In genomic region chr3:185645596-185646381, GRCh38 we compare ENCODE assay signal across 16 cellular contexts. TPM values are rescaled to one million over a fixed set of nuclear protein-coding genes. Genes with fewer than 3 reads are reported as not detected.
DNase-seq lines count a peak whose midpoint lies in the region; ATAC-seq and TF ChIP-seq lines count a peak whose summit lies in the region.
"Had no signal": no experiment of that assay in that cellular context is flagged by ENCODE, and none has a peak within 500 bp of the region (broad histone marks: within the 10 kb centered on the region; RNA-seq: fewer than 3 reads in every experiment).

No MANE protein-coding gene starts in this region.

- H3K4me1 Mint-ChIP-seq in MCF 10A (ENCODE audit: insufficient read depth, unreplicated experiment): peaks cover 5% of the 10 kb centered on the region
- H3K4me1 Mint-ChIP-seq in stimulated activated memory B cell treated with anti-CD40 and anti-IgM and Interleukin-4, amounts not matched to agents 10 μg/mL and 1 μg/mL and 100 μg/mL, for 72 hours: peaks cover 19% of the 10 kb centered on the region
- H3K4me1 Mint-ChIP-seq in naive thymus-derived CD4-positive, alpha-beta T cell: peaks cover 0 to 7% (median 0%) of the 10 kb centered on the region in 7 donors

- H3K27ac Mint-ChIP-seq in MCF 10A (ENCODE audit: low read depth, unreplicated experiment): peak overlapping the region; percentile 60
- peak overlapping the region; percentile 12 for H3K27ac Mint-ChIP-seq in stimulated activated memory B cell treated with anti-CD40 and anti-IgM and Interleukin-4, amounts not matched to agents 10 μg/mL and 1 μg/mL and 100 μg/mL, for 72 hours
- no peak overlapping the region for H3K27ac Mint-ChIP-seq in naive thymus-derived CD4-positive, alpha-beta T cell
- H3K27ac Mint-ChIP-seq: activated T-helper 2 cell treated with anti-CD3 and anti-CD28 coated beads, Interferon-gamma antibody, Interleukin-2, Interleukin-4, amounts not matched to agents 10 μg/mL and 5 μg/mL and 100 μg/mL, durations not matched to agents 14 hours and 24 hours and 36 hours had no signal

- H3K27ac ChIP-seq in mammary epithelial cell (ENCODE audit: insufficient read depth, low read depth, low read length) (no peak overlapping the region), RWPE1 (peak overlapping the region; percentile 34)
- H3K27ac ChIP-seq in naive thymus-derived CD4-positive, alpha-beta T cell (ENCODE audit: low read depth, low read length): no peak overlapping the region
- H3K27ac ChIP-seq: KMS-11, SK-N-MC, vagina had no signal

- no peaks in the 10 kb centered on the region for H3K9me3 Mint-ChIP-seq in MCF 10A (ENCODE audit: unreplicated experiment)
- no peaks in the 10 kb centered on the region for H3K9me3 Mint-ChIP-seq in stimulated activated memory B cell treated with anti-CD40 and anti-IgM and Interleukin-4, amounts not matched to agents 10 μg/mL and 1 μg/mL and 100 μg/mL, for 72 hours
- H3K9me3 Mint-ChIP-seq in naive thymus-derived CD4-positive, alpha-beta T cell: no peaks in the 10 kb centered on the region
- H3K9me3 Mint-ChIP-seq: activated T-helper 2 cell treated with anti-CD3 and anti-CD28 coated beads, Interferon-gamma antibody, Interleukin-2, Interleukin-4, amounts not matched to agents 10 μg/mL and 5 μg/mL and 100 μg/mL, durations not matched to agents 14 hours and 24 hours and 36 hours had no signal

- H3K4me2 ChIP-seq in mammary epithelial cell (ENCODE audit: insufficient read depth, low read depth, low read length): no peak overlapping the region
- H3K4me2 ChIP-seq: KMS-11 had no signal

- no peak for TF ChIP-seq CTCF in MCF 10A (IDR thresholded peaks at IDR 0.05; ENCODE audit: unreplicated experiment)
- TF ChIP-seq CTCF in mammary epithelial cell (conservative IDR thresholded peaks at IDR 0.05 in 1 of 2, IDR thresholded peaks at IDR 0.05 in 1 of 2; ENCODE audit: extremely low read depth in 1 of 2, insufficient read depth in 1 of 2, low read depth in 1 of 2, low read length in 2 of 2): no peak
- TF ChIP-seq CTCF in RWPE1 (conservative IDR thresholded peaks at IDR 0.05; ENCODE audit: low read depth): no peak

- H3K9ac ChIP-seq in mammary epithelial cell (ENCODE audit: insufficient read depth, low read length) (no peak overlapping the region), iPS-15b (ENCODE audit: low read depth, low read length) (peak overlapping the region; percentile 37)
- H3K9ac ChIP-seq: KMS-11 had no signal

- POLR2A ChIA-PET in MCF 10A (lab: Yijun Ruan, JAX): no interaction called here
- POLR2A ChIA-PET in RWPE1 (lab: Yijun Ruan, JAX; ENCODE audit: low non-redundant PET): no interaction called here
- POLR2A ChIA-PET in naive thymus-derived CD4-positive, alpha-beta T cell (lab: Charles Lee): no interaction called here

- BruUV-seq in MCF 10A (replicated peaks; lab: Mats Ljungman, UMichigan) (no TSS peak), mammary epithelial cell (replicated peaks; lab: Mats Ljungman, UMichigan) (no TSS peak)

- no peak for DNase-seq in MCF 10A (ENCODE audit: unreplicated experiment)
- no peak for DNase-seq in mammary epithelial cell
- no peak for DNase-seq in RWPE1 (ENCODE audit: low spot score)
- no peak for DNase-seq in naive thymus-derived CD4-positive, alpha-beta T cell
- no peak for DNase-seq in globus pallidus (ENCODE audit: low spot score)
- no peak for DNase-seq in SW 1271 (lab: John Stamatoyannopoulos, UW)
- DNase-seq: kidney; NCI-H526 treated with DMSO at 0.1 percent for 48 hours; stimulated activated CD8-positive, alpha-beta memory T cell treated with anti-CD3 and anti-CD28 coated beads, Interleukin-4, amount 100 ng/mL, for 48 hours had no signal

- no peaks in the 10 kb centered on the region for H3K27me3 ChIP-seq in mammary epithelial cell (ENCODE audit: insufficient read depth, low read length)
- no peaks in the 10 kb centered on the region for H3K27me3 ChIP-seq in iPS-15b (ENCODE audit: control insufficient read depth, insufficient read depth, low read length)
- no peaks in the 10 kb centered on the region for H3K27me3 ChIP-seq in naive thymus-derived CD4-positive, alpha-beta T cell (ENCODE audit: control insufficient read depth in 2 of 2, insufficient read depth in 2 of 2, low read length in 2 of 2)
- H3K27me3 ChIP-seq: vagina had no signal

- H3K4me3 ChIP-seq in mammary epithelial cell (replicated peaks in 1 of 3; ENCODE audit: insufficient read depth in 1 of 3, low read depth in 2 of 3, low read length in 3 of 3): no peak overlapping the region
- H3K4me3 ChIP-seq in iPS-15b (ENCODE audit: low read depth, low read length): no peak overlapping the region
- no peak overlapping the region for H3K4me3 ChIP-seq in naive thymus-derived CD4-positive, alpha-beta T cell (ENCODE audit: low read length)
- H3K4me3 ChIP-seq: HAP-1, SK-N-MC, vagina had no signal

- 86% methylated on average over 4 of the region's 16 CpGs for WGBS in mammary epithelial cell (ENCODE audit: low coverage, missing lambda C conversion rate)

- H3K27me3 Mint-ChIP-seq in MCF 10A (ENCODE audit: insufficient read depth, unreplicated experiment): no peaks in the 10 kb centered on the region
- H3K27me3 Mint-ChIP-seq in stimulated activated memory B cell treated with anti-CD40 and anti-IgM and Interleukin-4, amounts not matched to agents 10 μg/mL and 1 μg/mL and 100 μg/mL, for 72 hours: peaks cover 24% of the 10 kb centered on the region
- H3K27me3 Mint-ChIP-seq in naive thymus-derived CD4-positive, alpha-beta T cell: peaks cover 13 to 28% (median 22%) of the 10 kb centered on the region in 5 donors

- H3K9me3 ChIP-seq in mammary epithelial cell (replicated peaks; ENCODE audit: insufficient read depth, low read length) (no peaks in the 10 kb centered on the region), iPS-15b (ENCODE audit: control insufficient read depth, insufficient read depth, low read length) (no peaks in the 10 kb centered on the region)
- H3K9me3 ChIP-seq in naive thymus-derived CD4-positive, alpha-beta T cell (ENCODE audit: control insufficient read depth in 2 of 3, low read length in 3 of 3): no peaks in the 10 kb centered on the region
- H3K9me3 ChIP-seq: HAP-1, vagina had no signal

- CTCF ChIA-PET in MCF 10A (lab: Yijun Ruan, JAX) (interaction anchor here (0.6 to 0.7 kb wide), 2 partner anchors 8 to 14 kb away, joined by 3 to 4 read pairs; no protein-coding TSS in a partner anchor), mammary epithelial cell (lab: Charles Lee; ENCODE audit: low non-redundant PET) (no interaction called here), RWPE1 (lab: Yijun Ruan, JAX) (interaction anchor here (0.7 kb wide), 1 partner anchor 15 kb away, joined by 3 read pairs; no protein-coding TSS in a partner anchor)
- CTCF ChIA-PET in naive thymus-derived CD4-positive, alpha-beta T cell (lab: Charles Lee): no interaction called here

- intact Hi-C loops in MCF 10A (cut with micrococcal nuclease) (no loop called here), mammary epithelial cell (cut with micrococcal nuclease) (no loop called here)
- intact Hi-C loops in naive thymus-derived CD4-positive, alpha-beta T cell (cut with micrococcal nuclease): no loop called here

- in situ Hi-C loops in mammary epithelial cell (cut with MboI; ENCODE audit: low sequenced_read_pairs in 2 of 2): no loop called here

- dilution Hi-C loops in mammary epithelial cell (cut with HindIII; ENCODE audit: low sequenced_read_pairs): no loop called here

- H3K36me3 ChIP-seq in mammary epithelial cell (ENCODE audit: insufficient read depth, low read length) (peaks cover 9% of the 10 kb centered on the region), iPS-15b (ENCODE audit: control insufficient read depth, insufficient read depth, low read length) (peaks cover 30% of the 10 kb centered on the region)
- H3K36me3 ChIP-seq in naive thymus-derived CD4-positive, alpha-beta T cell (ENCODE audit: control insufficient read depth in 2 of 3, insufficient read depth in 3 of 3, low read length in 3 of 3): no peaks in the 10 kb centered on the region

- ATAC-seq in stimulated activated memory B cell treated with anti-CD40 and anti-IgM and Interleukin-4, amounts not matched to agents 10 μg/mL and 1 μg/mL and 100 μg/mL, for 72 hours: no peak
- no peak for ATAC-seq in naive thymus-derived CD4-positive, alpha-beta T cell

- peaks cover 78% of the 10 kb centered on the region for H3K36me3 Mint-ChIP-seq in MCF 10A (ENCODE audit: insufficient read depth, unreplicated experiment)
- no peaks in the 10 kb centered on the region for H3K36me3 Mint-ChIP-seq in stimulated activated memory B cell treated with anti-CD40 and anti-IgM and Interleukin-4, amounts not matched to agents 10 μg/mL and 1 μg/mL and 100 μg/mL, for 72 hours
- H3K36me3 Mint-ChIP-seq in naive thymus-derived CD4-positive, alpha-beta T cell: no peaks in the 10 kb centered on the region

- no peaks in the 10 kb centered on the region for H3K79me2 ChIP-seq in mammary epithelial cell (ENCODE audit: insufficient read depth, low read length)

- no peaks in the 10 kb centered on the region for H3K4me1 ChIP-seq in mammary epithelial cell (ENCODE audit: insufficient read depth, low read length)
- H3K4me1 ChIP-seq in iPS-15b (ENCODE audit: control insufficient read depth, insufficient read depth, low read length): peaks cover 18% of the 10 kb centered on the region
- H3K4me1 ChIP-seq in naive thymus-derived CD4-positive, alpha-beta T cell (ENCODE audit: control insufficient read depth in 2 of 2, insufficient read depth in 2 of 2, low read length in 2 of 2): no peaks in the 10 kb centered on the region
- H3K4me1 ChIP-seq: HAP-1, vagina had no signal

- H4K20me1 ChIP-seq in mammary epithelial cell (ENCODE audit: insufficient read depth, low read length): no peaks in the 10 kb centered on the region

- no peak overlapping the region for H3K4me3 Mint-ChIP-seq in MCF 10A (ENCODE audit: unreplicated experiment)
- no peak overlapping the region for H3K4me3 Mint-ChIP-seq in stimulated activated memory B cell treated with anti-CD40 and anti-IgM and Interleukin-4, amounts not matched to agents 10 μg/mL and 1 μg/mL and 100 μg/mL, for 72 hours
- H3K4me3 Mint-ChIP-seq in naive thymus-derived CD4-positive, alpha-beta T cell: no peak overlapping the region

- H2AFZ ChIP-seq in mammary epithelial cell (ENCODE audit: low read depth, low read length): no peak overlapping the region

RNA-seq across cellular contexts. Expression of gene SENP2, which starts 59.7 kb away (rescaled TPM):
- 27.0 and 38.5 TPM in 2 replicates for total RNA-seq in MCF 10A (2022)
- total RNA-seq in mammary epithelial cell: 10 to 100 TPM; 27.5 to 41.7 TPM
- 7.7 TPM for polyA plus RNA-seq in mammary epithelial cell
- 18.1 TPM for polyA minus RNA-seq in mammary epithelial cell
- 10 to 100 TPM; 30.0 to 59.2 (median 47.3) TPM for total RNA-seq in naive thymus-derived CD4-positive, alpha-beta T cell
- polyA plus RNA-seq in naive thymus-derived CD4-positive, alpha-beta T cell: 10 to 100 TPM; 11.0 to 19.4 TPM

Comparison
In these comparisons a context has a peak if more than half of its experiments do, and no peak if none do; other contexts are left out.
1. CTCF ChIA-PET loops: an anchor here in MCF 10A (0.6 to 0.7 kb wide) and RWPE1 (0.7 kb wide); none called in mammary epithelial cell and naive thymus-derived CD4-positive, alpha-beta T cell.
2. H3K27ac Mint-ChIP-seq: peak in MCF 10A (single experiment) and stimulated activated memory B cell treated with anti-CD40 and anti-IgM and Interleukin-4, amounts not matched to agents 10 μg/mL and 1 μg/mL and 100 μg/mL, for 72 hours (single experiment); none in naive thymus-derived CD4-positive, alpha-beta T cell (0 of 9).